In genomic region chr7:135670179-135670578, GRCh38 we compare ENCODE assay signal across 15 cellular contexts. TPM values are rescaled to one million over a fixed set of nuclear protein-coding genes. Genes with fewer than 3 reads are reported as not detected.
DNase-seq lines count a peak whose midpoint lies in the region; ATAC-seq, FAIRE-seq and TF ChIP-seq lines count a peak whose summit lies in the region.
"Had no signal": no experiment of that assay in that cellular context is flagged by ENCODE, and none has a peak within 500 bp of the region (broad histone marks: within the 10 kb centered on the region; RNA-seq: fewer than 3 reads in every experiment).

No MANE protein-coding gene starts in this region.

- dilution Hi-C loops in endothelial cell of umbilical vein (cut with MboI; ENCODE audit: extremely low pct_ligation_motif_present, low sequenced_read_pairs) = no loop called here

- H3K4me1 ChIP-seq in CD4-positive, CD25-positive, alpha-beta regulatory T cell (ENCODE audit: control insufficient read depth, insufficient read depth, low read length, poor library complexity, severe bottlenecking) = peaks cover 6% of the 10 kb centered on the region
- H3K4me1 ChIP-seq in PC-9 (replicated peaks; ENCODE audit: insufficient read depth) (0 out of 2 replicates have a peak, but pooled peaks cover 6% of the 10 kb centered on the region), endothelial cell of umbilical vein (ENCODE audit: control insufficient read depth, extremely low read depth, insufficient read depth, low read length) (peaks cover 24% of the 10 kb centered on the region)
- H3K4me1 ChIP-seq: body of pancreas had no signal

- H4K20me1 ChIP-seq in PC-9 (ENCODE audit: insufficient read depth) (peaks cover 10% of the 10 kb centered on the region; the same call in 1 of the 2 replicates), endothelial cell of umbilical vein (replicated peaks; ENCODE audit: control insufficient read depth, extremely low read depth, insufficient read depth, low read length) (no peaks in the 10 kb centered on the region)

- no peak overlapping the region for H3K27ac ChIP-seq in CD4-positive, CD25-positive, alpha-beta regulatory T cell (ENCODE audit: insufficient read depth, low read length, poor library complexity, severe bottlenecking)
- H3K27ac ChIP-seq in PC-9 (peak overlapping the region; percentile 10; the same call in 1 of the 2 replicates), endothelial cell of umbilical vein (ENCODE audit: insufficient read depth, low read depth, low read length) (no peak overlapping the region)
- H3K27ac ChIP-seq: body of pancreas, esophagus muscularis mucosa, KMS-11, pancreas had no signal

- intact Hi-C loops in PC-9 (cut with micrococcal nuclease; ENCODE audit: unreplicated experiment) = loop anchor here (5.0 to 10.0 kb wide), 2 partner anchors 207 to 725 kb away; no protein-coding TSS in a partner anchor
- intact Hi-C loops in endothelial cell of umbilical vein (cut with micrococcal nuclease) = loop anchor here (5.0 kb wide), 1 partner anchor 252 kb away; no protein-coding TSS in a partner anchor

- TF ChIP-seq CTCF in PC-9 (conservative IDR thresholded peaks at IDR 0.05) (no peak), endothelial cell of umbilical vein (IDR thresholded peaks at IDR 0.05; ENCODE audit: extremely low read depth in 1 of 2, insufficient read depth in 1 of 2, low read depth in 1 of 2, low read length in 2 of 2) (no peak), mesothelial cell of epicardium (IDR thresholded peaks at IDR 0.05; ENCODE audit: unreplicated experiment) (no peak), GM13977 (IDR thresholded peaks at IDR 0.05; ENCODE audit: extremely low read depth, insufficient read depth, missing control alignments) (no peak)

- in situ Hi-C loops in GM13977 (cut with MboI; ENCODE audit: low pct_unique_long_range_greater_than_20kb, low sequenced_read_pairs, unreplicated experiment) = loop anchor here (10.0 kb wide), 1 partner anchor 335 kb away; no protein-coding TSS in a partner anchor

- no peak for ATAC-seq in CD4-positive, CD25-positive, alpha-beta regulatory T cell (ENCODE audit: low read depth in 2 of 2)
- ATAC-seq in HG03342 (IDR thresholded peaks at IDR 0.05; ENCODE audit: unreplicated experiment) = no peak
- ATAC-seq: body of pancreas, Panc1 had no signal

- peaks cover 8% of the 10 kb centered on the region for H3K36me3 ChIP-seq in CD4-positive, CD25-positive, alpha-beta regulatory T cell (ENCODE audit: control insufficient read depth, insufficient read depth, low read length)
- H3K36me3 ChIP-seq in PC-9 (ENCODE audit: low read depth) (peaks cover 13% of the 10 kb centered on the region), endothelial cell of umbilical vein (ENCODE audit: control insufficient read depth in 2 of 2, extremely low read depth in 1 of 2, insufficient read depth in 2 of 2, low read length in 2 of 2) (peaks cover 0 to 5% of the 10 kb centered on the region in 2 experiments)
- H3K36me3 ChIP-seq: pancreas had no signal

- no peak overlapping the region for H3K4me2 ChIP-seq in PC-9
- peak overlapping the region; percentile 28 for H3K4me2 ChIP-seq in endothelial cell of umbilical vein (ENCODE audit: insufficient read depth, low read length)
- H3K4me2 ChIP-seq: KMS-11 had no signal

- no peaks in the 10 kb centered on the region for H3K27me3 Mint-ChIP-seq in CD4-positive, CD25-positive, alpha-beta regulatory T cell
- H3K27me3 Mint-ChIP-seq in mesothelial cell of epicardium (ENCODE audit: low read depth) = no peaks in the 10 kb centered on the region

- peaks cover 22 to 54% (median 39%) of the 10 kb centered on the region in 4 donors for H3K4me1 Mint-ChIP-seq in CD4-positive, CD25-positive, alpha-beta regulatory T cell
- H3K4me1 Mint-ChIP-seq in mesothelial cell of epicardium = peaks cover 20% of the 10 kb centered on the region

- H2AFZ ChIP-seq in PC-9 = no peak overlapping the region
- H2AFZ ChIP-seq in endothelial cell of umbilical vein (ENCODE audit: low read depth, low read length) = peak overlapping the region; percentile 11

- no peak overlapping the region for H3K4me3 ChIP-seq in CD4-positive, CD25-positive, alpha-beta regulatory T cell (ENCODE audit: low read depth, low read length)
- no peak overlapping the region for H3K4me3 ChIP-seq in PC-9
- no peak overlapping the region for H3K4me3 ChIP-seq in endothelial cell of umbilical vein (replicated peaks in 1 of 3; ENCODE audit: insufficient read depth in 1 of 3, low read depth in 1 of 3, low read length in 3 of 3)
- H3K4me3 ChIP-seq: body of pancreas, esophagus muscularis mucosa, pancreas had no signal

- no TSS peak for BruUV-seq in PC-9 (replicated peaks; lab: Mats Ljungman, UMichigan)
- BruUV-seq in endothelial cell of umbilical vein (replicated peaks; lab: Mats Ljungman, UMichigan) = no TSS peak

- CTCF ChIA-PET in PC-9 (lab: Charles Lee) = no interaction called here
- CTCF ChIA-PET in endothelial cell of umbilical vein (lab: Charles Lee) = interaction anchor here (1.1 to 4.9 kb wide), 7 partner anchors 13 to 395 kb away, joined by 3 to 53 read pairs (median 4); no protein-coding TSS in a partner anchor

- no peaks in the 10 kb centered on the region for H3K9me3 ChIP-seq in CD4-positive, CD25-positive, alpha-beta regulatory T cell (ENCODE audit: control insufficient read depth in 2 of 2, low read length in 2 of 2)
- H3K9me3 ChIP-seq in PC-9 (ENCODE audit: insufficient read depth, low read depth) (no peaks in the 10 kb centered on the region), endothelial cell of umbilical vein (replicated peaks; ENCODE audit: control insufficient read depth, insufficient read depth, low read length) (no peaks in the 10 kb centered on the region)
- H3K9me3 ChIP-seq: BE2C, body of pancreas, esophagus muscularis mucosa, pancreas had no signal

- H3K4me3 Mint-ChIP-seq in CD4-positive, CD25-positive, alpha-beta regulatory T cell = no peak overlapping the region
- no peak overlapping the region for H3K4me3 Mint-ChIP-seq in mesothelial cell of epicardium

- H3F3A ChIP-seq in PC-9 (ENCODE audit: insufficient read depth, low read depth) = no peaks in the 10 kb centered on the region; the same call in 1 of the 2 replicates

- no peak for DNase-seq in CD4-positive, CD25-positive, alpha-beta regulatory T cell
- DNase-seq in PC-9 (no peak), endothelial cell of umbilical vein (ENCODE audit: low read depth, low spot score) (no peak), mesothelial cell of epicardium (ENCODE audit: low spot score in 2 of 2, unreplicated experiment in 2 of 2) (no peak), NCI-H1436 treated with DMSO at 0.1 percent for 48 hours (lab: John Stamatoyannopoulos, UW) (no peak), GM19238 (ENCODE audit: insufficient read length, low spot score) (no peak), GM13977 (ENCODE audit: low spot score) (no peak)
- DNase-seq: BE2C, body of pancreas, kidney glomerular epithelial cell, pancreas had no signal

- no peaks in the 10 kb centered on the region for H3K27me3 ChIP-seq in CD4-positive, CD25-positive, alpha-beta regulatory T cell (ENCODE audit: control insufficient read depth, insufficient read depth, low read length)
- H3K27me3 ChIP-seq in PC-9 (ENCODE audit: insufficient read depth, low read depth) = no peaks in the 10 kb centered on the region
- no peaks in the 10 kb centered on the region for H3K27me3 ChIP-seq in endothelial cell of umbilical vein (ENCODE audit: control insufficient read depth in 2 of 2, insufficient read depth in 2 of 2, low read length in 2 of 2)
- H3K27me3 ChIP-seq: BE2C, body of pancreas, esophagus muscularis mucosa, pancreas had no signal

- H3K79me2 ChIP-seq in PC-9 (ENCODE audit: low read depth) (peaks cover 89% of the 10 kb centered on the region), endothelial cell of umbilical vein (ENCODE audit: control insufficient read depth, insufficient read depth, low read length) (peaks cover 52% of the 10 kb centered on the region)

- H3K36me3 Mint-ChIP-seq in CD4-positive, CD25-positive, alpha-beta regulatory T cell = peaks cover 45% of the 10 kb centered on the region
- H3K36me3 Mint-ChIP-seq in mesothelial cell of epicardium = peaks cover 23% of the 10 kb centered on the region

- POLR2A ChIA-PET in PC-9 (lab: Charles Lee; ENCODE audit: unreplicated experiment) (no interaction called here), endothelial cell of umbilical vein (lab: Charles Lee) (no interaction called here)

- no peak overlapping the region for H3K9ac ChIP-seq in endothelial cell of umbilical vein (replicated peaks; ENCODE audit: extremely low read depth, insufficient read depth, low read length)
- H3K9ac ChIP-seq: KMS-11 had no signal

- no peak for FAIRE-seq in endothelial cell of umbilical vein (lab: Jason Lieb, UNC)
- FAIRE-seq: pancreas had no signal

- no peaks in the 10 kb centered on the region for H3K9me3 Mint-ChIP-seq in CD4-positive, CD25-positive, alpha-beta regulatory T cell
- peaks cover 4% of the 10 kb centered on the region for H3K9me3 Mint-ChIP-seq in mesothelial cell of epicardium

- H3K9me2 ChIP-seq in PC-9 (ENCODE audit: insufficient read depth) = no peaks in the 10 kb centered on the region

- peak overlapping the region in 2 of 3 donors; percentile 49 to 67 for H3K27ac Mint-ChIP-seq in CD4-positive, CD25-positive, alpha-beta regulatory T cell
- peak overlapping the region; percentile 32 for H3K27ac Mint-ChIP-seq in mesothelial cell of epicardium

- H3K9me1 ChIP-seq in endothelial cell of umbilical vein (replicated peaks; ENCODE audit: control insufficient read depth, extremely low read depth, insufficient read depth, low read length) = no peaks in the 10 kb centered on the region

- no peak for TF ChIP-seq POLR2A in endothelial cell of umbilical vein (IDR thresholded peaks at IDR 0.05; ENCODE audit: low read depth, low read length)

RNA-seq across cellular contexts. Expression of gene STMP1, which starts 7.9 kb away (rescaled TPM):
- 18.2 TPM for total RNA-seq in CD4-positive, CD25-positive, alpha-beta regulatory T cell
- polyA plus RNA-seq in CD4-positive, CD25-positive, alpha-beta regulatory T cell = 10 to 100 TPM; 44.3 to 61.4 (median 55.1) TPM
- total RNA-seq in PC-9 (2021) (60.4 and 77.0 TPM in 2 replicates), endothelial cell of umbilical vein (21.4 and 31.3 TPM in 2 replicates), mesothelial cell of epicardium (46.3 to 48.6 TPM (median 47.7 TPM) in 3 replicates)
- polyA plus RNA-seq in endothelial cell of umbilical vein = 13.5 and 17.1 TPM in 2 replicates
- 18.3 and 20.0 TPM in 2 replicates for polyA plus RNA-seq in endothelial cell of umbilical vein (2011; cell fraction: cytosol; rRNA removed)
- polyA plus RNA-seq in endothelial cell of umbilical vein (2011; cell fraction: nucleus; rRNA removed) = 8.8 and 12.0 TPM in 2 replicates
- 22.9 and 30.7 TPM in 2 replicates for polyA plus RNA-seq in endothelial cell of umbilical vein (2012)
- polyA minus RNA-seq in endothelial cell of umbilical vein = 14.2 and 17.9 TPM in 2 replicates
- 14.6 TPM for polyA minus RNA-seq in endothelial cell of umbilical vein (2011; cell fraction: cytosol; rRNA and poly(A)+ RNA removed)
- 13.0 and 16.7 TPM in 2 replicates for polyA minus RNA-seq in endothelial cell of umbilical vein (2011; cell fraction: nucleus; rRNA and poly(A)+ RNA removed)

RNA-seq across cellular contexts. Expression of gene SLC13A4, which starts 57.8 kb away (rescaled TPM):
- not detected for total RNA-seq in CD4-positive, CD25-positive, alpha-beta regulatory T cell
- polyA plus RNA-seq in CD4-positive, CD25-positive, alpha-beta regulatory T cell = under 1 TPM in 3 of 4 donors, not detected in 1; 0.02 to 0.24 (median 0.03) TPM
- total RNA-seq in PC-9 (2021) (not detected in 2 replicates), endothelial cell of umbilical vein (not detected in 2 replicates), mesothelial cell of epicardium (0.09 to 0.14 TPM in 2 of 3 replicates, not detected in the other)
- not detected in 2 replicates for polyA plus RNA-seq in endothelial cell of umbilical vein
- polyA plus RNA-seq in endothelial cell of umbilical vein (2011; cell fraction: cytosol; rRNA removed) = not detected in 2 replicates
- polyA plus RNA-seq in endothelial cell of umbilical vein (2011; cell fraction: nucleus; rRNA removed) = not detected in 2 replicates
- polyA plus RNA-seq in endothelial cell of umbilical vein (2012) = 0.16 and 0.46 TPM in 2 replicates
- polyA minus RNA-seq in endothelial cell of umbilical vein = not detected in 2 replicates
- polyA minus RNA-seq in endothelial cell of umbilical vein (2011; cell fraction: cytosol; rRNA and poly(A)+ RNA removed) = not detected
- not detected in 2 replicates for polyA minus RNA-seq in endothelial cell of umbilical vein (2011; cell fraction: nucleus; rRNA and poly(A)+ RNA removed)
- total RNA-seq: body of pancreas, esophagus muscularis mucosa, pancreas had no signal
